In genomic region chr3:97910931-97911351, GRCh38 we compare ENCODE assay signal across 12 cellular contexts.
DNase-seq lines count a peak whose midpoint lies in the region; ATAC-seq and TF ChIP-seq lines count a peak whose summit lies in the region.
"Had no signal": no experiment of that assay in that cellular context is flagged by ENCODE, and none has a peak within 500 bp of the region (broad histone marks: within the 10 kb centered on the region; RNA-seq: fewer than 3 reads in every experiment).

No MANE protein-coding gene starts in this region.

- no peaks in the 10 kb centered on the region for H3K9me3 ChIP-seq in MM.1S (replicated peaks; ENCODE audit: insufficient read depth, low read length)
- H3K9me3 ChIP-seq: SJCRH30 had no signal

- H3K4me1 Mint-ChIP-seq in Calu3 (ENCODE audit: low read depth, unreplicated experiment), result no peaks in the 10 kb centered on the region
- H3K4me1 Mint-ChIP-seq in central memory CD8-positive, alpha-beta T cell, result peaks cover 22% of the 10 kb centered on the region

- CTCF ChIA-PET in Calu3 (lab: Charles Lee), result no interaction called here

- H4K5ac ChIP-seq in mesendoderm (ENCODE audit: low read length), result no peak overlapping the region

- peak overlapping the region; percentile 58 for H3K4me3 Mint-ChIP-seq in Calu3 (ENCODE audit: low read depth, unreplicated experiment)
- peak overlapping the region; percentile 88 for H3K4me3 Mint-ChIP-seq in central memory CD8-positive, alpha-beta T cell

- H3F3A ChIP-seq in MM.1S (ENCODE audit: insufficient read depth, low read length), result no peaks in the 10 kb centered on the region

- peak overlapping the region; percentile 71 for H3K27ac ChIP-seq in KMS-11
- no peak overlapping the region for H3K27ac ChIP-seq in mesendoderm (ENCODE audit: low read depth, low read length)
- H3K27ac ChIP-seq in MM.1S (ENCODE audit: low read length), result no peak overlapping the region
- H3K27ac ChIP-seq: SJCRH30 had no signal

- no TSS peak for BruUV-seq in Calu3 (replicated peaks; lab: Mats Ljungman, UMichigan)

- no peak for DNase-seq in Calu3
- peak in 1 of 2 donors; percentile 16 for DNase-seq in central memory CD8-positive, alpha-beta T cell (ENCODE audit: low spot score in 2 of 2)
- DNase-seq in mesendoderm, result peak; percentile 93
- no peak for DNase-seq in posterior cingulate gyrus
- DNase-seq in MM.1S, result no peak
- no peak for DNase-seq in GM19240 (ENCODE audit: insufficient read length, low spot score)
- DNase-seq in SKM-1 treated with dmso at 0.1 percent for 144 hours (lab: John Stamatoyannopoulos, UW; ENCODE audit: unreplicated experiment), result no peak
- DNase-seq: NCI-H1694 treated with DMSO at 0.1 percent for 48 hours, SJCRH30 had no signal

- H2BK120ac ChIP-seq in mesendoderm (ENCODE audit: low read depth, low read length), result no peak overlapping the region

- H3K36me3 ChIP-seq in KMS-11 (ENCODE audit: insufficient read depth), result 0 out of 2 replicates have a peak, but pooled peaks cover 1% of the 10 kb centered on the region
- no peaks in the 10 kb centered on the region for H3K36me3 ChIP-seq in mesendoderm (ENCODE audit: control insufficient read depth, insufficient read depth, low read length)
- no peaks in the 10 kb centered on the region for H3K36me3 ChIP-seq in MM.1S (replicated peaks; ENCODE audit: insufficient read depth, low read length)

- WGBS in mesendoderm (ENCODE audit: extremely low coverage, insufficient coverage, low lambda C conversion rate), result no CpG with 5 or more reads among the region's 3 CpGs

- no peaks in the 10 kb centered on the region for H3K79me1 ChIP-seq in mesendoderm (ENCODE audit: low read length)

- H2AFZ ChIP-seq in KMS-11 (ENCODE audit: low read depth) (peak overlapping the region; percentile 27; the same call in 1 of the 2 replicates), MM.1S (ENCODE audit: low read length) (no peak overlapping the region)

- H3K36me3 Mint-ChIP-seq in Calu3 (ENCODE audit: insufficient read depth, unreplicated experiment), result peaks cover 6% of the 10 kb centered on the region
- no peaks in the 10 kb centered on the region for H3K36me3 Mint-ChIP-seq in central memory CD8-positive, alpha-beta T cell (ENCODE audit: insufficient read depth)

- H3K23ac ChIP-seq in mesendoderm (ENCODE audit: low read length), result no peak overlapping the region

- H3K27ac Mint-ChIP-seq in Calu3 (ENCODE audit: unreplicated experiment), result no peak overlapping the region
- H3K27ac Mint-ChIP-seq in central memory CD8-positive, alpha-beta T cell (ENCODE audit: low read depth), result peak overlapping the region; percentile 97
- H3K27ac Mint-ChIP-seq: stimulated activated memory B cell treated with anti-CD40 and anti-IgM and Interleukin-4, amounts not matched to agents 10 μg/mL and 1 μg/mL and 100 μg/mL, for 72 hours had no signal

- no peak overlapping the region for H4K8ac ChIP-seq in mesendoderm (ENCODE audit: low read depth, low read length)

- no peak overlapping the region for H3K4ac ChIP-seq in mesendoderm (ENCODE audit: low read depth, low read length)

- H3K4me2 ChIP-seq in KMS-11 (peak overlapping the region; percentile 17; the same call in 1 of the 2 replicates), mesendoderm (ENCODE audit: low read length) (no peak overlapping the region), MM.1S (ENCODE audit: low read depth, low read length) (no peak overlapping the region)

- no peaks in the 10 kb centered on the region for H3K27me3 Mint-ChIP-seq in Calu3 (ENCODE audit: unreplicated experiment)
- H3K27me3 Mint-ChIP-seq in central memory CD8-positive, alpha-beta T cell, result no peaks in the 10 kb centered on the region
- H3K27me3 Mint-ChIP-seq: stimulated activated memory B cell treated with anti-CD40 and anti-IgM and Interleukin-4, amounts not matched to agents 10 μg/mL and 1 μg/mL and 100 μg/mL, for 72 hours had no signal

- no peaks in the 10 kb centered on the region for H3K9me2 ChIP-seq in MM.1S (replicated peaks; ENCODE audit: insufficient read depth, low read length)

- no peaks in the 10 kb centered on the region for H3K9me3 Mint-ChIP-seq in Calu3 (ENCODE audit: low read depth, unreplicated experiment)
- H3K9me3 Mint-ChIP-seq in central memory CD8-positive, alpha-beta T cell, result no peaks in the 10 kb centered on the region
- H3K9me3 Mint-ChIP-seq: stimulated activated memory B cell treated with anti-CD40 and anti-IgM and Interleukin-4, amounts not matched to agents 10 μg/mL and 1 μg/mL and 100 μg/mL, for 72 hours had no signal

- no peak overlapping the region for H3K56ac ChIP-seq in mesendoderm (ENCODE audit: low read length)

- H3K4me3 ChIP-seq in KMS-11 (IDR thresholded peaks at IDR 0.05; ENCODE audit: insufficient read depth, low read depth, low read length) (no peak overlapping the region), mesendoderm (ENCODE audit: low read length) (no peak overlapping the region), MM.1S (ENCODE audit: low read length) (no peak overlapping the region)
- H3K4me3 ChIP-seq: lung, SJCRH30 had no signal

- ATAC-seq in central memory CD8-positive, alpha-beta T cell (replicated peaks; ENCODE audit: extremely low read depth, poor library complexity, severe bottlenecking), result peak; percentile 93
- ATAC-seq: stimulated activated memory B cell treated with anti-CD40 and anti-IgM and Interleukin-4, amounts not matched to agents 10 μg/mL and 1 μg/mL and 100 μg/mL, for 72 hours had no signal

- no peak overlapping the region for H3K18ac ChIP-seq in mesendoderm (ENCODE audit: low read length)

- H2AK5ac ChIP-seq in mesendoderm (ENCODE audit: low read length), result no peak overlapping the region

- H3K4me1 ChIP-seq in KMS-11 (ENCODE audit: low read depth, poor library complexity, severe bottlenecking) (peaks cover 6% of the 10 kb centered on the region), mesendoderm (ENCODE audit: control insufficient read depth, low read depth, low read length) (no peaks in the 10 kb centered on the region), MM.1S (ENCODE audit: low read length) (no peaks in the 10 kb centered on the region)
- H3K4me1 ChIP-seq: SJCRH30 had no signal

- H2BK15ac ChIP-seq in mesendoderm (replicated peaks; ENCODE audit: low read depth), result no peak overlapping the region

- no peak overlapping the region for H2BK5ac ChIP-seq in mesendoderm (ENCODE audit: low read length)

- H3K27me3 ChIP-seq in KMS-11 (ENCODE audit: insufficient read depth, low read depth) (no peaks in the 10 kb centered on the region), mesendoderm (ENCODE audit: insufficient read depth, low read length, poor library complexity) (no peaks in the 10 kb centered on the region), MM.1S (replicated peaks; ENCODE audit: insufficient read depth, low read length) (no peaks in the 10 kb centered on the region)
- H3K27me3 ChIP-seq: SJCRH30 had no signal

- H3K9ac ChIP-seq in KMS-11 (peak overlapping the region; percentile 37), mesendoderm (ENCODE audit: low read length) (no peak overlapping the region), MM.1S (ENCODE audit: low read length) (no peak overlapping the region)

- H4K20me1 ChIP-seq in KMS-11 (ENCODE audit: insufficient read depth) (no peaks in the 10 kb centered on the region), MM.1S (ENCODE audit: insufficient read depth, low read length) (no peaks in the 10 kb centered on the region)

- no peaks in the 10 kb centered on the region for H3K79me2 ChIP-seq in KMS-11 (ENCODE audit: insufficient read depth, low read depth)
- H3K79me2 ChIP-seq in mesendoderm (ENCODE audit: control insufficient read depth, insufficient read depth, low read length), result no peaks in the 10 kb centered on the region
- H3K79me2 ChIP-seq in MM.1S (ENCODE audit: low read length), result no peaks in the 10 kb centered on the region

- TF ChIP-seq CTCF in Calu3 (IDR thresholded peaks at IDR 0.05; ENCODE audit: unreplicated experiment) (no peak), KMS-11 (conservative IDR thresholded peaks at IDR 0.05; ENCODE audit: low read depth, low read length) (no peak), MM.1S (IDR thresholded peaks at IDR 0.05; ENCODE audit: low read length) (no peak)

- intact Hi-C loops in Calu3 (cut with micrococcal nuclease; ENCODE audit: unreplicated experiment), result no loop called here
- intact Hi-C loops in posterior cingulate gyrus (cut with DNase I), result no loop called here
